In genomic region chr7:51082940-51083533, GRCh38 we compare ENCODE assay signal across 16 cellular contexts.
DNase-seq lines count a peak whose midpoint lies in the region; ATAC-seq and TF ChIP-seq lines count a peak whose summit lies in the region.
"Had no signal": no experiment of that assay in that cellular context is flagged by ENCODE, and none has a peak within 500 bp of the region (broad histone marks: within the 10 kb centered on the region; RNA-seq: fewer than 3 reads in every experiment).

No MANE protein-coding gene starts in this region.

- no peaks in the 10 kb centered on the region for H3K36me3 Mint-ChIP-seq in neural progenitor cell
- H3K36me3 Mint-ChIP-seq: CD4-positive, CD25-positive, alpha-beta regulatory T cell had no signal

- peaks cover 17% of the 10 kb centered on the region for H3K4me1 Mint-ChIP-seq in neural progenitor cell
- H3K4me1 Mint-ChIP-seq: CD4-positive, CD25-positive, alpha-beta regulatory T cell had no signal

- peaks cover 3% of the 10 kb centered on the region for H3K27me3 Mint-ChIP-seq in neural progenitor cell (ENCODE audit: insufficient read depth, low read depth)
- H3K27me3 Mint-ChIP-seq: CD4-positive, CD25-positive, alpha-beta regulatory T cell had no signal

- peaks cover 0 to 44% (median 9%) of the 10 kb centered on the region in 12 donors for H3K4me1 ChIP-seq in heart left ventricle
- peaks cover 17% of the 10 kb centered on the region for H3K4me1 ChIP-seq in neural progenitor cell
- H3K4me1 ChIP-seq in stomach: no peaks in the 10 kb centered on the region

- H3K4me3 Mint-ChIP-seq in neural progenitor cell: no peak overlapping the region
- H3K4me3 Mint-ChIP-seq: CD4-positive, CD25-positive, alpha-beta regulatory T cell; HFFc6 had no signal

- TF ChIP-seq CTCF in heart left ventricle (IDR thresholded peaks at IDR 0.05) (no peak), neural progenitor cell (IDR thresholded peaks at IDR 0.05) (no peak), stomach (IDR thresholded peaks at IDR 0.05) (no peak)

- ATAC-seq in heart left ventricle (peak in 3 of 4 donors; percentile 13 to 23 (median 19)), Right ventricle myocardium inferior (no peak), left cardiac atrium (peak; percentile 48 to 56), GM21390 (IDR thresholded peaks at IDR 0.05; ENCODE audit: unreplicated experiment) (no peak)
- ATAC-seq: GM12878, HepG2 had no signal

- no peak overlapping the region for H3K9ac ChIP-seq in neural progenitor cell
- H3K9ac ChIP-seq: BLaER1 treated with 17β-estradiol and CSF1 and Interleukin-3, amounts not matched to agents 10 nM and 100 nM had no signal

- H3K79me2 ChIP-seq in neural progenitor cell (ENCODE audit: low read depth): no peaks in the 10 kb centered on the region

- TF ChIP-seq POLR2A in heart left ventricle (IDR thresholded peaks at IDR 0.05) (no peak), stomach (IDR thresholded peaks at IDR 0.05) (no peak)

- H2AFZ ChIP-seq in neural progenitor cell (replicated peaks): no peak overlapping the region

- no peak for DNase-seq in heart left ventricle
- DNase-seq in Right ventricle myocardium inferior (ENCODE audit: missing footprints): no peak
- no peak for DNase-seq in left cardiac atrium
- no peak for DNase-seq in neural progenitor cell (ENCODE audit: low spot score)
- DNase-seq in stomach: no peak
- no peak for DNase-seq in DMS53 treated with DMSO at 0.1 percent for 48 hours (lab: John Stamatoyannopoulos, UW; ENCODE audit: unreplicated experiment)
- DNase-seq: ACHN; CD4-positive, CD25-positive, alpha-beta regulatory T cell; DMS53; GOT3; HCEC 1CT; HFFc6 had no signal

- no peaks in the 10 kb centered on the region for H4K20me1 ChIP-seq in neural progenitor cell (ENCODE audit: low read depth)
- H4K20me1 ChIP-seq: BLaER1 treated with 17β-estradiol and CSF1 and Interleukin-3, amounts not matched to agents 10 nM and 100 nM had no signal

- intact Hi-C loops in heart left ventricle (cut with DNase I): loop anchor here in 2 of 10 donors (5.0 kb wide), 2 partner anchors 39 to 54 kb away; no protein-coding TSS in a partner anchor
- intact Hi-C loops in Right ventricle myocardium inferior (cut with DNase I): no loop called here
- intact Hi-C loops in left cardiac atrium (cut with DNase I): no loop called here
- intact Hi-C loops in stomach (cut with DNase I; ENCODE audit: low total_unique reads): no loop called here

- 78 to 88% (median 85%) methylated on average over 14 of the region's 14 CpGs for WGBS in heart left ventricle, 4 donors
- 92 to 98% (median 95%) methylated on average over 11 to 14 of the region's 14 CpGs for WGBS in stomach, 5 donors

- H3K27ac ChIP-seq in heart left ventricle (peak overlapping the region in 1 of 12 donors; percentile 57), neural progenitor cell (no peak overlapping the region), stomach (no peak overlapping the region)
- H3K27ac ChIP-seq: BLaER1 treated with 17β-estradiol and CSF1 and Interleukin-3, amounts not matched to agents 10 nM and 100 nM had no signal

- H3K9me3 ChIP-seq in heart left ventricle (no peaks in the 10 kb centered on the region), neural progenitor cell (ENCODE audit: low read depth) (no peaks in the 10 kb centered on the region), stomach (no peaks in the 10 kb centered on the region)
- H3K9me3 ChIP-seq: BLaER1 treated with 17β-estradiol and CSF1 and Interleukin-3, amounts not matched to agents 10 nM and 100 nM had no signal

- H3K4me3 ChIP-seq in heart left ventricle (no peak overlapping the region), neural progenitor cell (no peak overlapping the region), stomach (no peak overlapping the region)
- H3K4me3 ChIP-seq: BLaER1 treated with 17β-estradiol and CSF1 and Interleukin-3, amounts not matched to agents 10 nM and 100 nM; GM12878 had no signal

- H3K27me3 ChIP-seq in heart left ventricle: no peaks in the 10 kb centered on the region
- no peaks in the 10 kb centered on the region for H3K27me3 ChIP-seq in neural progenitor cell
- no peaks in the 10 kb centered on the region for H3K27me3 ChIP-seq in stomach
- H3K27me3 ChIP-seq: BLaER1 treated with 17β-estradiol and CSF1 and Interleukin-3, amounts not matched to agents 10 nM and 100 nM had no signal

- no peak for TF ChIP-seq EP300 in stomach (IDR thresholded peaks at IDR 0.05)

- no peaks in the 10 kb centered on the region for H3F3A ChIP-seq in neural progenitor cell (ENCODE audit: low read depth)

- peak overlapping the region; percentile 81 for H3K27ac Mint-ChIP-seq in neural progenitor cell
- H3K27ac Mint-ChIP-seq: CD4-positive, CD25-positive, alpha-beta regulatory T cell; HFFc6 had no signal

- H3K9me3 Mint-ChIP-seq in neural progenitor cell: no peaks in the 10 kb centered on the region
- H3K9me3 Mint-ChIP-seq: HFFc6 had no signal

- H3K36me3 ChIP-seq in heart left ventricle (no peaks in the 10 kb centered on the region), neural progenitor cell (no peaks in the 10 kb centered on the region), stomach (peaks cover 0 to 49% (median 29%) of the 10 kb centered on the region in 4 donors)
- H3K36me3 ChIP-seq: BLaER1 treated with 17β-estradiol and CSF1 and Interleukin-3, amounts not matched to agents 10 nM and 100 nM had no signal

- no peak overlapping the region for H3K4me2 ChIP-seq in neural progenitor cell
- H3K4me2 ChIP-seq: BLaER1 treated with 17β-estradiol and CSF1 and Interleukin-3, amounts not matched to agents 10 nM and 100 nM had no signal

Comparison
In these comparisons a context has a peak if more than half of its experiments do, and no peak if none do; other contexts are left out.
1. ATAC-seq: peak in heart left ventricle (3 of 4) and left cardiac atrium (2 of 2); none in Right ventricle myocardium inferior (single experiment) and GM21390 (single experiment).